ENCODE assay signal across 8 cellular contexts in genomic region chr1:235368428-235368827, GRCh38. TPM values are rescaled to one million over a fixed set of nuclear protein-coding genes. Genes with fewer than 3 reads are reported as not detected.
DNase-seq lines count a peak whose midpoint lies in the region; ATAC-seq and TF ChIP-seq lines count a peak whose summit lies in the region.

No MANE protein-coding gene starts in this region.

- peak overlapping the region; percentile 99 for H3K4me3 Mint-ChIP-seq in activated CD8-positive, alpha-beta T cell treated with anti-CD3 and anti-CD28 coated beads, Interleukin-2, amount 10 ng/mL, durations not matched to agents 7 days and 5 days
- H3K4me3 Mint-ChIP-seq in immature natural killer cell: peak overlapping the region; percentile 93 to 99 (median 98)

- H3K27ac ChIP-seq in heart right ventricle (no peak overlapping the region), right cardiac atrium (ENCODE audit: low read length) (no peak overlapping the region), upper lobe of right lung (no peak overlapping the region)

- intact Hi-C loops in heart right ventricle (cut with DNase I): loop anchor here in 2 of 10 donors (5.0 kb wide), 1 partner anchor 41 kb away; the partner anchor contains the start of genes ARID4B (in 2 of the 2) and GGPS1 (in 2 of the 2)
- intact Hi-C loops in right cardiac atrium (cut with DNase I): no loop called here
- intact Hi-C loops in upper lobe of right lung (cut with DNase I): no loop called here

- H3K36me3 ChIP-seq in heart right ventricle (peaks cover 0 to 7% (median 0%) of the 10 kb centered on the region in 9 donors), upper lobe of right lung (no peaks in the 10 kb centered on the region)

- WGBS in heart right ventricle, 2 donors: 79 to 81% methylated on average over 5 of the region's 5 CpGs
- 78% methylated on average over 5 of the region's 5 CpGs for WGBS in right cardiac atrium

- H3K27me3 ChIP-seq in heart right ventricle: no peaks in the 10 kb centered on the region
- no peaks in the 10 kb centered on the region for H3K27me3 ChIP-seq in right cardiac atrium (ENCODE audit: control insufficient read depth, insufficient read depth)
- H3K27me3 ChIP-seq in upper lobe of right lung: no peaks in the 10 kb centered on the region

- DNase-seq in heart right ventricle (no peak), right cardiac atrium (no peak), immature natural killer cell (no peak), upper lobe of right lung (no peak), AG08395 (ENCODE audit: low spot score) (no peak), NCI-H2107 treated with DMSO at 0.1 percent for 48 hours (lab: John Stamatoyannopoulos, UW; ENCODE audit: unreplicated experiment) (no peak)
- DNase-seq in activated CD8-positive, alpha-beta T cell treated with anti-CD3 and anti-CD28 coated beads, Interleukin-2, amount 10 ng/mL, durations not matched to agents 7 days and 5 days: no peak

- H3K9me3 ChIP-seq in heart right ventricle (no peaks in the 10 kb centered on the region), right cardiac atrium (ENCODE audit: control insufficient read depth, low read length) (no peaks in the 10 kb centered on the region), upper lobe of right lung (no peaks in the 10 kb centered on the region)

- H3K4me1 ChIP-seq in heart right ventricle: peaks cover 0 to 18% (median 9%) of the 10 kb centered on the region in 9 donors
- H3K4me1 ChIP-seq in right cardiac atrium (ENCODE audit: control insufficient read depth, insufficient read depth, low read length): no peaks in the 10 kb centered on the region
- peaks cover 6% of the 10 kb centered on the region for H3K4me1 ChIP-seq in upper lobe of right lung

- POLR2A ChIA-PET in activated CD8-positive, alpha-beta T cell treated with anti-CD3 and anti-CD28 coated beads, Interleukin-2, amount 10 ng/mL, durations not matched to agents 7 days and 5 days (lab: Charles Lee): interaction anchor here (1.1 to 1.3 kb wide), 2 partner anchors 31 to 37 kb away, joined by 3 read pairs; no protein-coding TSS in a partner anchor

- no peak overlapping the region for H3K27ac Mint-ChIP-seq in activated CD8-positive, alpha-beta T cell treated with anti-CD3 and anti-CD28 coated beads, Interleukin-2, amount 10 ng/mL, durations not matched to agents 7 days and 5 days
- peak overlapping the region in 4 of 6 donors; percentile 45 to 91 (median 73) for H3K27ac Mint-ChIP-seq in immature natural killer cell

- no peaks in the 10 kb centered on the region for H3K9me3 Mint-ChIP-seq in activated CD8-positive, alpha-beta T cell treated with anti-CD3 and anti-CD28 coated beads, Interleukin-2, amount 10 ng/mL, durations not matched to agents 7 days and 5 days (ENCODE audit: insufficient read depth)
- H3K9me3 Mint-ChIP-seq in immature natural killer cell: no peaks in the 10 kb centered on the region

- CTCF ChIA-PET in activated CD8-positive, alpha-beta T cell treated with anti-CD3 and anti-CD28 coated beads, Interleukin-2, amount 10 ng/mL, durations not matched to agents 7 days and 5 days (lab: Charles Lee): interaction anchor here (1.3 kb wide), 2 partner anchors 27 to 48 kb away, joined by 3 to 11 read pairs; no protein-coding TSS in a partner anchor

- H3K4me3 ChIP-seq in heart right ventricle: peak overlapping the region in 6 of 10 donors; percentile 64 to 89 (median 76)
- no peak overlapping the region for H3K4me3 ChIP-seq in right cardiac atrium (ENCODE audit: low read length)
- peak overlapping the region; percentile 95 for H3K4me3 ChIP-seq in upper lobe of right lung

- H3K27me3 Mint-ChIP-seq in activated CD8-positive, alpha-beta T cell treated with anti-CD3 and anti-CD28 coated beads, Interleukin-2, amount 10 ng/mL, durations not matched to agents 7 days and 5 days (ENCODE audit: low read depth): no peaks in the 10 kb centered on the region
- peaks cover 0 to 2% (median 0%) of the 10 kb centered on the region in 3 donors for H3K27me3 Mint-ChIP-seq in immature natural killer cell (ENCODE audit: low read depth in 3 of 3)

- H3K4me1 Mint-ChIP-seq in activated CD8-positive, alpha-beta T cell treated with anti-CD3 and anti-CD28 coated beads, Interleukin-2, amount 10 ng/mL, durations not matched to agents 7 days and 5 days (ENCODE audit: low read depth): peaks cover 31% of the 10 kb centered on the region
- peaks cover 31 to 46% of the 10 kb centered on the region in 2 donors for H3K4me1 Mint-ChIP-seq in immature natural killer cell

- peaks cover 6% of the 10 kb centered on the region for H3K36me3 Mint-ChIP-seq in activated CD8-positive, alpha-beta T cell treated with anti-CD3 and anti-CD28 coated beads, Interleukin-2, amount 10 ng/mL, durations not matched to agents 7 days and 5 days (ENCODE audit: low read depth)
- peaks cover 0 to 9% (median 0%) of the 10 kb centered on the region in 3 donors for H3K36me3 Mint-ChIP-seq in immature natural killer cell

- TF ChIP-seq CTCF in heart right ventricle (IDR thresholded peaks at IDR 0.05): no peak
- TF ChIP-seq CTCF in upper lobe of right lung (IDR thresholded peaks at IDR 0.05): no peak

- ATAC-seq in heart right ventricle: no peak
- no peak for ATAC-seq in right cardiac atrium
- ATAC-seq in activated CD8-positive, alpha-beta T cell treated with anti-CD3 and anti-CD28 coated beads, Interleukin-2, amount 10 ng/mL, durations not matched to agents 7 days and 5 days: no peak
- no peak for ATAC-seq in upper lobe of right lung
- ATAC-seq in GM21717 (IDR thresholded peaks at IDR 0.05; ENCODE audit: unreplicated experiment): no peak

RNA-seq across cellular contexts. Expression of gene TBCE, which starts 1.2 kb away (rescaled TPM):
- total RNA-seq in heart right ventricle: 10 to 100 TPM in 9 of 10 donors, 1 to 10 TPM in 1; 9.0 to 24.2 (median 20.0) TPM
- 10 to 100 TPM; 15.5 to 42.9 TPM for polyA plus RNA-seq in heart right ventricle
- total RNA-seq in right cardiac atrium: 10 to 100 TPM; 13.3 to 22.3 (median 17.9) TPM
- polyA plus RNA-seq in right cardiac atrium: 17.2 TPM
- 10 to 100 TPM; 28.1 to 31.9 TPM for total RNA-seq in activated CD8-positive, alpha-beta T cell treated with anti-CD3 and anti-CD28 coated beads, Interleukin-2, amount 10 ng/mL, durations not matched to agents 7 days and 5 days
- polyA plus RNA-seq in immature natural killer cell: 10 to 100 TPM in 2 of 3 donors, 1 to 10 TPM in 1; 6.0 to 21.1 (median 16.5) TPM
- 27.2 TPM for total RNA-seq in upper lobe of right lung

RNA-seq across cellular contexts. Expression of gene GGPS1, which starts 40.1 kb away (rescaled TPM):
- total RNA-seq in heart right ventricle (10 to 100 TPM; 27.6 to 40.0 (median 35.0) TPM), right cardiac atrium (10 to 100 TPM; 29.7 to 33.5 (median 31.0) TPM), upper lobe of right lung (33.1 TPM)
- polyA plus RNA-seq in heart right ventricle (10 to 100 TPM; 21.0 to 25.5 TPM), right cardiac atrium (22.0 TPM), immature natural killer cell (10 to 100 TPM; 38.8 to 60.1 (median 50.5) TPM)
- total RNA-seq in activated CD8-positive, alpha-beta T cell treated with anti-CD3 and anti-CD28 coated beads, Interleukin-2, amount 10 ng/mL, durations not matched to agents 7 days and 5 days: 10 to 100 TPM; 24.5 to 25.9 TPM

RNA-seq across cellular contexts. Expression of gene ARID4B, which starts 40.4 kb away (rescaled TPM):
- total RNA-seq in heart right ventricle: 10 to 100 TPM; 12.2 to 21.5 (median 15.5) TPM
- polyA plus RNA-seq in heart right ventricle: 10 to 100 TPM in 1 of 2 donors, 1 to 10 TPM in 1; 4.8 to 17.8 TPM
- 10 to 100 TPM; 18.4 to 22.4 (median 21.1) TPM for total RNA-seq in right cardiac atrium
- polyA plus RNA-seq in right cardiac atrium: 10.8 TPM
- total RNA-seq in activated CD8-positive, alpha-beta T cell treated with anti-CD3 and anti-CD28 coated beads, Interleukin-2, amount 10 ng/mL, durations not matched to agents 7 days and 5 days: 10 to 100 TPM; 43.3 to 45.7 TPM
- polyA plus RNA-seq in immature natural killer cell: 10 to 100 TPM; 28.3 to 77.9 (median 34.2) TPM
- total RNA-seq in upper lobe of right lung: 38.7 TPM
